1 cellular context compared by ENCODE assay signal in genomic region chr1:46562498-46562897, GRCh38.
TF ChIP-seq lines count a peak whose summit lies in the region.

No MANE protein-coding gene starts in this region.

TF ChIP-seq in HepG2, 621 proteins besides CTCF, POLR2A, EP300 and RAD21:
- peak; percentile 26 for TF ChIP-seq AGO2 (optimal IDR thresholded peaks at IDR 0.05; ENCODE audit: low read depth, low read length)
- TF ChIP-seq, protein P1, sequence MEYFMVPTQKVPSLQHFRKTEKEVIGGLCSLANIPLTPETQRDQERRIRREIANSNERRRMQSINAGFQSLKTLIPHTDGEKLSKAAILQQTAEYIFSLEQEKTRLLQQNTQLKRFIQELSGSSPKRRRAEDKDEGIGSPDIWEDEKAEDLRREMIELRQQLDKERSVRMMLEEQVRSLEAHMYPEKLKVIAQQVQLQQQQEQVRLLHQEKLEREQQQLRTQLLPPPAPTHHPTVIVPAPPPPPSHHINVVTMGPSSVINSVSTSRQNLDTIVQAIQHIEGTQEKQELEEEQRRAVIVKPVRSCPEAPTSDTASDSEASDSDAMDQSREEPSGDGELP (IDR thresholded peaks at IDR 0.05; ENCODE audit: borderline replicate concordance, low read depth) = no peak
